In genomic region chr7:109529712-109530111, GRCh38 we compare ENCODE assay signal across 1 cellular context.
TF ChIP-seq lines count a peak whose summit lies in the region.

No MANE protein-coding gene starts in this region.

TF ChIP-seq in HEK293T, 16 proteins besides CTCF, POLR2A, EP300 and RAD21 (continued from another document):
- TF ChIP-seq CTBP1 (IDR thresholded peaks at IDR 0.05; ENCODE audit: borderline replicate concordance) = no peak
- no peak for TF ChIP-seq BHLHE40 (IDR thresholded peaks at IDR 0.05; ENCODE audit: borderline replicate concordance)
- no peak for TF ChIP-seq FOXM1 (IDR thresholded peaks at IDR 0.05; ENCODE audit: borderline replicate concordance)
- no peak for TF ChIP-seq ZNF384 (IDR thresholded peaks at IDR 0.05)
- no peak for TF ChIP-seq NFRKB (IDR thresholded peaks at IDR 0.05)
TF ChIP-seq in HEK293T: peak in this region for 0.
